1 cellular context compared by ENCODE assay signal in genomic region chr2:235324324-235324723, GRCh38.
TF ChIP-seq lines count a peak whose summit lies in the region.

No MANE protein-coding gene starts in this region.

TF ChIP-seq in HCT116, 20 proteins besides CTCF, POLR2A, EP300 and RAD21 (continued from another document):
- TF ChIP-seq, protein P1, sequence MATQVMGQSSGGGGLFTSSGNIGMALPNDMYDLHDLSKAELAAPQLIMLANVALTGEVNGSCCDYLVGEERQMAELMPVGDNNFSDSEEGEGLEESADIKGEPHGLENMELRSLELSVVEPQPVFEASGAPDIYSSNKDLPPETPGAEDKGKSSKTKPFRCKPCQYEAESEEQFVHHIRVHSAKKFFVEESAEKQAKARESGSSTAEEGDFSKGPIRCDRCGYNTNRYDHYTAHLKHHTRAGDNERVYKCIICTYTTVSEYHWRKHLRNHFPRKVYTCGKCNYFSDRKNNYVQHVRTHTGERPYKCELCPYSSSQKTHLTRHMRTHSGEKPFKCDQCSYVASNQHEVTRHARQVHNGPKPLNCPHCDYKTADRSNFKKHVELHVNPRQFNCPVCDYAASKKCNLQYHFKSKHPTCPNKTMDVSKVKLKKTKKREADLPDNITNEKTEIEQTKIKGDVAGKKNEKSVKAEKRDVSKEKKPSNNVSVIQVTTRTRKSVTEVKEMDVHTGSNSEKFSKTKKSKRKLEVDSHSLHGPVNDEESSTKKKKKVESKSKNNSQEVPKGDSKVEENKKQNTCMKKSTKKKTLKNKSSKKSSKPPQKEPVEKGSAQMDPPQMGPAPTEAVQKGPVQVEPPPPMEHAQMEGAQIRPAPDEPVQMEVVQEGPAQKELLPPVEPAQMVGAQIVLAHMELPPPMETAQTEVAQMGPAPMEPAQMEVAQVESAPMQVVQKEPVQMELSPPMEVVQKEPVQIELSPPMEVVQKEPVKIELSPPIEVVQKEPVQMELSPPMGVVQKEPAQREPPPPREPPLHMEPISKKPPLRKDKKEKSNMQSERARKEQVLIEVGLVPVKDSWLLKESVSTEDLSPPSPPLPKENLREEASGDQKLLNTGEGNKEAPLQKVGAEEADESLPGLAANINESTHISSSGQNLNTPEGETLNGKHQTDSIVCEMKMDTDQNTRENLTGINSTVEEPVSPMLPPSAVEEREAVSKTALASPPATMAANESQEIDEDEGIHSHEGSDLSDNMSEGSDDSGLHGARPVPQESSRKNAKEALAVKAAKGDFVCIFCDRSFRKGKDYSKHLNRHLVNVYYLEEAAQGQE (IDR thresholded peaks at IDR 0.05; ENCODE audit: low read depth) = no peak
- TF ChIP-seq, protein P2, sequence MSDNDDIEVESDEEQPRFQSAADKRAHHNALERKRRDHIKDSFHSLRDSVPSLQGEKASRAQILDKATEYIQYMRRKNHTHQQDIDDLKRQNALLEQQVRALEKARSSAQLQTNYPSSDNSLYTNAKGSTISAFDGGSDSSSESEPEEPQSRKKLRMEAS (IDR thresholded peaks at IDR 0.05) = no peak
- no peak for TF ChIP-seq ZFX (IDR thresholded peaks at IDR 0.05)
- TF ChIP-seq ZNF274 (IDR thresholded peaks at IDR 0.05; ENCODE audit: low read depth, low read length) = no peak
- TF ChIP-seq TCF7L2 (IDR thresholded peaks at IDR 0.05; ENCODE audit: borderline replicate concordance, extremely low read depth, insufficient read depth, insufficient read length) = no peak
- no peak for TF ChIP-seq SIN3A (IDR thresholded peaks at IDR 0.05; ENCODE audit: low read depth)
- TF ChIP-seq POLR2AphosphoS5 (IDR thresholded peaks at IDR 0.05; ENCODE audit: low read depth, low read length) = no peak
- no peak for TF ChIP-seq CBX3 (IDR thresholded peaks at IDR 0.05; ENCODE audit: low read depth)
- TF ChIP-seq SRF (IDR thresholded peaks at IDR 0.05; ENCODE audit: low read depth) = no peak
TF ChIP-seq in HCT116: peak in this region for 0.
